8 cellular contexts compared by ENCODE assay signal in genomic region chr9:122051401-122052346, GRCh38. TPM values are rescaled to one million over a fixed set of nuclear protein-coding genes. Genes with fewer than 3 reads are reported as not detected.
DNase-seq lines count a peak whose midpoint lies in the region; ATAC-seq and TF ChIP-seq lines count a peak whose summit lies in the region.

No MANE protein-coding gene starts in this region.

- H3K36me3 ChIP-seq in fibroblast of lung (ENCODE audit: control insufficient read depth, insufficient read depth, low read length): no peaks in the 10 kb centered on the region

- no peak overlapping the region for H3K4me3 ChIP-seq in fibroblast of lung (replicated peaks in 1 of 4; ENCODE audit: control extremely low read depth in 1 of 4, insufficient read depth in 1 of 4, low read depth in 3 of 4, low read length in 4 of 4)

- H2AFZ ChIP-seq in fibroblast of lung (ENCODE audit: low read length): no peak overlapping the region

- no peaks in the 10 kb centered on the region for H3K27me3 ChIP-seq in fibroblast of lung (ENCODE audit: control insufficient read depth, insufficient read depth, low read length)

- no peak overlapping the region for H3K27ac ChIP-seq in fibroblast of lung (ENCODE audit: insufficient read depth, low read length)

- peaks cover 0 to 3% (median 0%) of the 10 kb centered on the region in 7 donors for H3K9me3 Mint-ChIP-seq in CD14-positive monocyte

- H3K9me3 ChIP-seq in fibroblast of lung (ENCODE audit: control insufficient read depth, insufficient read depth, low read depth, low read length): no peaks in the 10 kb centered on the region

- ATAC-seq in GM21360 (IDR thresholded peaks at IDR 0.05; ENCODE audit: unreplicated experiment) (peak; percentile 64), GM21825 (IDR thresholded peaks at IDR 0.05; ENCODE audit: unreplicated experiment) (no peak)

- no peak overlapping the region for H3K4me2 ChIP-seq in fibroblast of lung (ENCODE audit: extremely low read depth, insufficient read depth, low read length)

- intact Hi-C loops in CD14-positive monocyte (cut with micrococcal nuclease): no loop called here

- H3K9ac ChIP-seq in fibroblast of lung (ENCODE audit: insufficient read depth, low read length): no peak overlapping the region

- TF ChIP-seq CTCF in fibroblast of lung (conservative IDR thresholded peaks at IDR 0.05 in 1 of 2, IDR thresholded peaks at IDR 0.05 in 1 of 2; ENCODE audit: low read depth in 1 of 2, low read length in 2 of 2) (no peak), CD14-positive monocyte (IDR thresholded peaks at IDR 0.05) (no peak)

- no peak overlapping the region for H3K4me3 Mint-ChIP-seq in CD14-positive monocyte

- peak overlapping the region in 1 of 7 donors; percentile 9 for H3K27ac Mint-ChIP-seq in CD14-positive monocyte

- H3K79me2 ChIP-seq in fibroblast of lung (ENCODE audit: control insufficient read depth, insufficient read depth, low read length): no peaks in the 10 kb centered on the region

- peaks cover 2% of the 10 kb centered on the region for H3K4me1 ChIP-seq in fibroblast of lung (ENCODE audit: control insufficient read depth, extremely low read depth, insufficient read depth, low read length)

- no peaks in the 10 kb centered on the region for H4K20me1 ChIP-seq in fibroblast of lung (ENCODE audit: control insufficient read depth, extremely low read depth, insufficient read depth, low read length)

- H3K36me3 Mint-ChIP-seq in CD14-positive monocyte: peaks cover 0 to 5% of the 10 kb centered on the region in 2 donors

- H3K4me1 Mint-ChIP-seq in CD14-positive monocyte: peaks cover 9% of the 10 kb centered on the region

- H3K27me3 Mint-ChIP-seq in CD14-positive monocyte (ENCODE audit: low read depth in 3 of 3): peaks cover 0 to 2% (median 0%) of the 10 kb centered on the region in 3 donors

- DNase-seq in AG08396 (ENCODE audit: low spot score) (peak; percentile 22), RPMI7951 (ENCODE audit: low read depth) (peak; percentile 53), fibroblast of lung (ENCODE audit: low read depth in 2 of 2) (peak; percentile 70 to 75), NAMALWA (ENCODE audit: low spot score) (no peak), NCI-H2227 (lab: John Stamatoyannopoulos, UW; ENCODE audit: unreplicated experiment) (no peak), CD14-positive monocyte (ENCODE audit: low spot score) (no peak)

RNA-seq across cellular contexts. Expression of gene TTLL11, which starts 41.4 kb away (rescaled TPM):
- total RNA-seq in RPMI7951 (2014; rRNA removed; shearing (Covaris generic)): 0.60 and 2.0 TPM in 2 replicates
- 3.9 and 4.8 TPM in 2 replicates for total RNA-seq in fibroblast of lung
- polyA plus RNA-seq in fibroblast of lung: 3.9 and 5.4 TPM in 2 replicates
- 3.7 and 4.9 TPM in 2 replicates for polyA plus RNA-seq in fibroblast of lung (2012)
- 3.8 and 9.6 TPM in 2 replicates for polyA minus RNA-seq in fibroblast of lung (ENCODE audit: low replicate concordance)
- polyA plus RNA-seq in CD14-positive monocyte: 1 to 10 TPM; 2.9 to 3.1 TPM

Comparison
In these comparisons a context has a peak if more than half of its experiments do, and no peak if none do; other contexts are left out.
1. DNase-seq: peak in AG08396 (single experiment), RPMI7951 (single experiment) and fibroblast of lung (2 of 2); none in NAMALWA (single experiment), NCI-H2227 (single experiment) and CD14-positive monocyte (single experiment).